8 cellular contexts compared by ENCODE assay signal in the genomic region with DNA sequence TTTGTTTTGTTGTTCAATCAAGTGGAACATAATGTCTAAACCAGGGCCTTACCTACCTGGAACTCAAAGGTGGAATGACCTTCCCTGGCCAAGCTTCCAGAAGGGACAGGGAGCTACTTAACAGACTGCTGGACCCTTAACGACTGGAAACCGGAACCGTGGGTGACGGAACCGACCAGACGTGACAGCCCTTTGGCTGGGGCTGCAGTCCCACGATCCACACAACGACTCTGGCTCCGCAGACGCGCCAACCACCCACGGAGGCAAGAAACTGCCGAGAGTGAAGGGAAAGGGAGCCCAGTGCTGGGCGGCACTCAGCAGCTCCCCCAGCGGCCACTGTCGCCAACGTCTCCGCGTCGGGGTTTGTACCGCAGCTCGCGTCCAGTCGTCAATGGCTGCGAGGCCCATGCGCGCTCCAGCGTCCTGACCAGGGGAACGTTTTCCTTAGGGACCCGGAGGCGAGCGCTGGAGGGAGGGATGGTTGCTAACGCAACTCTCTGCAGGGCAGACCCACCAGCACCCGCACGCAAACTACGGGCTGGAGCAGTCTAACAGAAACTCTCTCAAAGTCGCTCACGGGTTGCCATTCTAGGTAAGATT. TPM values are rescaled to one million over a fixed set of nuclear protein-coding genes. Genes with fewer than 3 reads are reported as not detected.
DNase-seq lines count a peak whose midpoint lies in the region; ATAC-seq and TF ChIP-seq lines count a peak whose summit lies in the region.

No MANE protein-coding gene starts in this region.

- peak; percentile 42 to 66 for TF ChIP-seq CTCF in brain (conservative IDR thresholded peaks at IDR 0.05)

- peak overlapping the region in 2 of 5 experiments; percentile 15 to 36 for H3K27ac Mint-ChIP-seq in brain

- peaks cover 12% of the 10 kb centered on the region for H3K4me1 Mint-ChIP-seq in brain

- peak overlapping the region in 4 of 5 experiments; percentile 45 to 73 (median 66) for H3K4me3 Mint-ChIP-seq in brain

- no peaks in the 10 kb centered on the region for H3K36me3 Mint-ChIP-seq in brain

- ATAC-seq in GM21367 (IDR thresholded peaks at IDR 0.05; ENCODE audit: unreplicated experiment): no peak
- no peak for ATAC-seq in HG02798 (IDR thresholded peaks at IDR 0.05; ENCODE audit: poor library complexity, unreplicated experiment)
- no peak for ATAC-seq in HG03354 (IDR thresholded peaks at IDR 0.05; ENCODE audit: poor library complexity, severe bottlenecking, unreplicated experiment)

- H3K27me3 Mint-ChIP-seq in brain: peaks cover 20% of the 10 kb centered on the region

- peaks cover 0 to 5% (median 0%) of the 10 kb centered on the region in 5 experiments for H3K9me3 Mint-ChIP-seq in brain

- DNase-seq in Daoy (ENCODE audit: low read depth) (peak; percentile 80), UCSD-AML1 (lab: John Stamatoyannopoulos, UW; ENCODE audit: unreplicated experiment) (peak; percentile 61), iPS-NIHi7 (ENCODE audit: extremely low spot score) (peak; percentile 94)
- DNase-seq in stimulated activated CD4-positive, alpha-beta T cell treated with anti-CD3 and anti-CD28 coated beads, Interleukin-12 subunit alpha, Interleukin-12 subunit beta, amount 100 ng/mL, for 4 hours: peak; percentile 68

RNA-seq across cellular contexts. Expression of gene KIF22, which starts 5.5 kb away (rescaled TPM):
- total RNA-seq in Daoy (2014; rRNA removed; shearing (Covaris generic)): 104 and 111 TPM in 2 replicates
- polyA plus RNA-seq in brain (ENCODE audit: insufficient read depth, low read depth, low replicate concordance): 129 TPM

RNA-seq across cellular contexts. Expression of gene ZG16, which starts 6.9 kb away (rescaled TPM):
- not detected in 2 replicates for total RNA-seq in Daoy (2014; rRNA removed; shearing (Covaris generic))
- not detected for polyA plus RNA-seq in brain (ENCODE audit: insufficient read depth, low read depth, low replicate concordance)

RNA-seq across cellular contexts. Expression of gene MAZ, which starts 21.3 kb away (rescaled TPM):
- 120 and 132 TPM in 2 replicates for total RNA-seq in Daoy (2014; rRNA removed; shearing (Covaris generic))
- 626 TPM for polyA plus RNA-seq in brain (ENCODE audit: insufficient read depth, low read depth, low replicate concordance)

RNA-seq across cellular contexts. Expression of gene PRRT2, which starts 27.0 kb away (rescaled TPM):
- total RNA-seq in Daoy (2014; rRNA removed; shearing (Covaris generic)): 0.29 TPM in 1 of 2 replicates, not detected in the other
- polyA plus RNA-seq in brain (ENCODE audit: insufficient read depth, low read depth, low replicate concordance): 55.1 TPM

RNA-seq across cellular contexts. Expression of gene PAGR1, which starts 31.0 kb away (rescaled TPM):
- 50.0 and 78.6 TPM in 2 replicates for total RNA-seq in Daoy (2014; rRNA removed; shearing (Covaris generic))
- 57.0 TPM for polyA plus RNA-seq in brain (ENCODE audit: insufficient read depth, low read depth, low replicate concordance)
